ENCODE assay signal across 2 cellular contexts in the genomic region with DNA sequence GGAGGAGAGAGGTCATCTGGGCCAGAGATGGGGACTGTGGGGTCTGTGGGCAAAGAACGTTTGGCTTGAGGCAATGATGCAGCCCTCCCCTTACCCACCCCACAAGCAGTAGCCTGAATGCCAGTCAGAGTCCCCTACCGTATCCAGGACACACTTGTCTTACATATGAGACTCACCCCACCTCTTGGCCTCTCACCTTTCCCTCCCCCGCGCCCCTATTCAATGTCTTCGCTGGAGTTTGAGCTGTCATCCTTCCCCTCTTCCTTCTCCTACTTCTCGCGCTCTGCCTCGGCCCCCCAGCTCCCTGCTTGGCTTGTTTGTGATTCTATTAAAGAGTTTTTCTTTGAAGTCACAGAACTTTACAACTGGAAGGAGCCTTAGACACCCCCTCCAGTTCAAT.
TF ChIP-seq lines count a peak whose summit lies in the region.

No MANE protein-coding gene starts in this region.

TF ChIP-seq in H1, 55 proteins besides CTCF, POLR2A, EP300 and RAD21:
- TF ChIP-seq NRF1 (IDR thresholded peaks at IDR 0.05; ENCODE audit: low read depth, low read length), result no peak
- TF ChIP-seq RNF2 (IDR thresholded peaks at IDR 0.05; ENCODE audit: borderline replicate concordance, low read depth, low read length, missing control alignments, poor library complexity, severe bottlenecking), result no peak
- TF ChIP-seq SIX5 (IDR thresholded peaks at IDR 0.05; ENCODE audit: low read depth, low read length), result no peak
- no peak for TF ChIP-seq SAP30 (IDR thresholded peaks at IDR 0.05; ENCODE audit: insufficient read depth, insufficient replicate concordance, low read length)
- TF ChIP-seq TAF1 (IDR thresholded peaks at IDR 0.05; ENCODE audit: low read depth, low read length), result no peak
- no peak for TF ChIP-seq KDM5A (IDR thresholded peaks at IDR 0.05; ENCODE audit: low read length)
- TF ChIP-seq CREB1 (IDR thresholded peaks at IDR 0.05), result no peak
- no peak for TF ChIP-seq SP1 (IDR thresholded peaks at IDR 0.05; ENCODE audit: low read depth, low read length)
- TF ChIP-seq EZH2 (IDR thresholded peaks at IDR 0.05; ENCODE audit: low read depth, low read length, severe bottlenecking), result no peak
- TF ChIP-seq RBBP5 (IDR thresholded peaks at IDR 0.05; ENCODE audit: borderline replicate concordance, low read depth, low read length), result no peak
- TF ChIP-seq HDAC2 (IDR thresholded peaks at IDR 0.05; ENCODE audit: borderline replicate concordance in 1 of 2, low read depth in 2 of 2, low read length in 2 of 2), result no peak
- TF ChIP-seq, protein P1, sequence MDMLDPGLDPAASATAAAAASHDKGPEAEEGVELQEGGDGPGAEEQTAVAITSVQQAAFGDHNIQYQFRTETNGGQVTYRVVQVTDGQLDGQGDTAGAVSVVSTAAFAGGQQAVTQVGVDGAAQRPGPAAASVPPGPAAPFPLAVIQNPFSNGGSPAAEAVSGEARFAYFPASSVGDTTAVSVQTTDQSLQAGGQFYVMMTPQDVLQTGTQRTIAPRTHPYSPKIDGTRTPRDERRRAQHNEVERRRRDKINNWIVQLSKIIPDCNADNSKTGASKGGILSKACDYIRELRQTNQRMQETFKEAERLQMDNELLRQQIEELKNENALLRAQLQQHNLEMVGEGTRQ (IDR thresholded peaks at IDR 0.05; ENCODE audit: low read length), result no peak
- TF ChIP-seq SP4 (IDR thresholded peaks at IDR 0.05; ENCODE audit: low read length), result no peak
- TF ChIP-seq TEAD4 (IDR thresholded peaks at IDR 0.05; ENCODE audit: low read depth, low read length), result no peak
- no peak for TF ChIP-seq RFX5 (IDR thresholded peaks at IDR 0.05; ENCODE audit: borderline replicate concordance, low read depth, low read length)

TF ChIP-seq in GM12891, 5 proteins besides CTCF, POLR2A, EP300 and RAD21:
- TF ChIP-seq TAF1 (IDR thresholded peaks at IDR 0.05; ENCODE audit: low read depth, low read length), result no peak
